ENCODE assay signal across 13 cellular contexts in genomic region chr1:87203890-87204289, GRCh38.
DNase-seq lines count a peak whose midpoint lies in the region; TF ChIP-seq lines count a peak whose summit lies in the region.
"Had no signal": no experiment of that assay in that cellular context is flagged by ENCODE, and none has a peak within 500 bp of the region (broad histone marks: within the 10 kb centered on the region; RNA-seq: fewer than 3 reads in every experiment).

No MANE protein-coding gene starts in this region.

- DNase-seq in NCI-H345 (lab: John Stamatoyannopoulos, UW), result peak; percentile 6
- no peak for DNase-seq in NCI-H345 treated with DMSO at 0.1 percent for 48 hours (lab: John Stamatoyannopoulos, UW; ENCODE audit: unreplicated experiment)
- DNase-seq in NCI-H510A treated with DMSO at 0.1 percent for 48 hours (lab: John Stamatoyannopoulos, UW), result peak; percentile 40
- DNase-seq in epithelial cell of esophagus (ENCODE audit: low read depth), result peak; percentile 69
- DNase-seq in smooth muscle cell (lab: John Stamatoyannopoulos, UW; ENCODE audit: unreplicated experiment), result no peak
- DNase-seq in activated CD4-positive, alpha-beta T cell treated with anti-CD3 and anti-CD28 coated beads, Interleukin-2, amount 50 U/mL, for 48 hours, result no peak
- no peak for DNase-seq in NCI-H1417 treated with DMSO at 0.1 percent for 48 hours (lab: John Stamatoyannopoulos, UW)
- DNase-seq in stimulated activated naive CD4-positive, alpha-beta T cell treated with Interleukin-2 at 50 U/mL for 16 hours (lab: John Stamatoyannopoulos, UW), result no peak
- DNase-seq: activated T-cell treated with anti-CD3 and anti-CD28 coated beads for 4 hours, endodermal cell, GOT3, NCI-H526, ovary had no signal

- H3K36me3 ChIP-seq in smooth muscle cell (ENCODE audit: low read depth), result no peaks in the 10 kb centered on the region
- H3K36me3 ChIP-seq: ovary had no signal

- peaks cover 3% of the 10 kb centered on the region for H3F3A ChIP-seq in smooth muscle cell (ENCODE audit: low read depth)

- H4K20me1 ChIP-seq in smooth muscle cell (ENCODE audit: low read depth), result no peaks in the 10 kb centered on the region

- no peaks in the 10 kb centered on the region for H3K79me2 ChIP-seq in smooth muscle cell (ENCODE audit: low read depth)

- no peaks in the 10 kb centered on the region for H3K27me3 ChIP-seq in smooth muscle cell (ENCODE audit: low read depth)
- H3K27me3 ChIP-seq: ovary had no signal

- H2AFZ ChIP-seq in smooth muscle cell (ENCODE audit: low read depth), result no peak overlapping the region

- H3K4me3 ChIP-seq in epithelial cell of esophagus (ENCODE audit: low read length), result no peak overlapping the region
- no peak overlapping the region for H3K4me3 ChIP-seq in smooth muscle cell
- H3K4me3 ChIP-seq: ovary had no signal

- TF ChIP-seq CTCF in epithelial cell of esophagus (IDR thresholded peaks at IDR 0.05; ENCODE audit: insufficient read depth, low read depth, low read length, missing control alignments), result no peak
- TF ChIP-seq CTCF in smooth muscle cell (IDR thresholded peaks at IDR 0.05; ENCODE audit: borderline replicate concordance, insufficient read depth, poor library complexity, severe bottlenecking), result no peak

- H3K9me3 ChIP-seq in smooth muscle cell (replicated peaks; ENCODE audit: low read depth), result no peaks in the 10 kb centered on the region
- H3K9me3 ChIP-seq: ovary had no signal

- peaks cover 5% of the 10 kb centered on the region for H3K4me1 ChIP-seq in smooth muscle cell (ENCODE audit: low read depth)

- H3K4me2 ChIP-seq in smooth muscle cell, result peak overlapping the region; percentile 33

- 52% methylated on average over 5 of the region's 5 CpGs for WGBS in smooth muscle cell (ENCODE audit: low lambda C conversion rate)

- no peak overlapping the region for H3K9ac ChIP-seq in smooth muscle cell (ENCODE audit: low read depth)

- H3K27ac ChIP-seq in smooth muscle cell (ENCODE audit: low read depth), result peak overlapping the region; percentile 57
- H3K27ac ChIP-seq: ovary had no signal

Comparison
In these comparisons a context has a peak if more than half of its experiments do, and no peak if none do; other contexts are left out.
1. DNase-seq: peak in NCI-H345 (single experiment), NCI-H510A treated with DMSO at 0.1 percent for 48 hours (single experiment) and epithelial cell of esophagus (single experiment); none in NCI-H345 treated with DMSO at 0.1 percent for 48 hours (single experiment), smooth muscle cell (single experiment), activated CD4-positive, alpha-beta T cell treated with anti-CD3 and anti-CD28 coated beads, Interleukin-2, amount 50 U/mL, for 48 hours (0 of 2), NCI-H1417 treated with DMSO at 0.1 percent for 48 hours (single experiment) and stimulated activated naive CD4-positive, alpha-beta T cell treated with Interleukin-2 at 50 U/mL for 16 hours (single experiment).